ENCODE assay signal across 16 cellular contexts in the genomic region with DNA sequence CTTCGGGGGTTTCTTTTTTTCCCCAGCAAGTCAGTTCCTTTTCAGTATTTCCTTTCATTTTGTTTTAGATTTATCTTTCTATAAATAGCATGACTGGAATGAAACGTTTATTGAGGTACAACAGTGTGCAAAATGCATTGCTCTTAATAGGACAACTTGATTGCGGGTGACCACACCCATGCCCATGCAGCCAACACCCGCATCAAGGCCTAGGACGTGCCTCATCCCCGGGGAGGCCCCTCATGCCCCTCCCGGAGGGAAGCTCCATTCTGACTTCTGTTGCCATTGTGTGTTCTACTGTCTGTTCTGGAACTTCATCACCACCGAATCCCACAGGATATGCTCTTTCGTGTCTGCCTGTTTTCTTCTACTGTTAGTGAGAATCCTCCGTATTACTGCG.
A peak's percentile ranks its signal among the peaks of the same experiment; 100 is the strongest.
DNase-seq lines count a peak whose midpoint lies in the region; ATAC-seq and TF ChIP-seq lines count a peak whose summit lies in the region.
"Had no signal": no experiment of that assay in that cellular context is flagged by ENCODE, and none has a peak within 500 bp of the region (broad histone marks: within the 10 kb centered on the region; RNA-seq: fewer than 3 reads in every experiment).

No MANE protein-coding gene starts in this region.

- TF ChIP-seq POLR2A in spleen (IDR thresholded peaks at IDR 0.05) (no peak), erythroblast (IDR thresholded peaks at IDR 0.05; ENCODE audit: low read length) (no peak)

- H3K27ac ChIP-seq in BLaER1: peak overlapping the region; percentile 59
- H3K27ac ChIP-seq in HEK293 (ENCODE audit: extremely low read depth, low read depth, low read length): no peak overlapping the region
- no peak overlapping the region for H3K27ac ChIP-seq in spleen

- H3K27me3 ChIP-seq in BLaER1 (no peaks in the 10 kb centered on the region), spleen (replicated peaks in 1 of 7) (peaks cover 0 to 35% (median 0%) of the 10 kb centered on the region in 7 donors)

- no peak for TF ChIP-seq CTCF in HEK293 (tag by site-specific recombination; IDR thresholded peaks at IDR 0.05)
- TF ChIP-seq CTCF in spleen (IDR thresholded peaks at IDR 0.05 in 8 of 11, conservative IDR thresholded peaks at IDR 0.05 in 3 of 11): no peak

- DNase-seq in mesenteric fat pad (ENCODE audit: low spot score): peak; percentile 62
- peak; percentile 30 for DNase-seq in spleen
- DNase-seq in erythroblast (lab: John Stamatoyannopoulos, UW): no peak
- DNase-seq: 8988T; AML-193; C1 segment of cervical spinal cord; Calu3; CD4-positive, alpha-beta T cell; DMS 273 treated with DMSO at 0.1 percent for 48 hours; IMR-90 had no signal

- H3K4me2 ChIP-seq in BLaER1: peak overlapping the region; percentile 83

- H3K4me1 ChIP-seq in BLaER1: peaks cover 100% of the 10 kb centered on the region
- no peaks in the 10 kb centered on the region for H3K4me1 ChIP-seq in HEK293 (ENCODE audit: control insufficient read depth, insufficient read depth, low read length)
- peaks cover 0 to 18% (median 11%) of the 10 kb centered on the region in 6 donors for H3K4me1 ChIP-seq in spleen

- H3K9me3 ChIP-seq in BLaER1 (no peaks in the 10 kb centered on the region), HEK293 (ENCODE audit: control insufficient read depth, insufficient read depth, low read depth, low read length) (no peaks in the 10 kb centered on the region), spleen (no peaks in the 10 kb centered on the region)

- CTCF ChIA-PET in HEK293 (lab: Yijun Ruan, JAX): interaction anchor here (0.7 to 1.3 kb wide), 2 partner anchors 140 to 208 kb away, joined by 3 to 5 read pairs; no protein-coding TSS in a partner anchor

- 60 to 66% (median 63%) methylated on average over 11 of the region's 11 CpGs for WGBS in spleen, 5 donors

- H3K36me3 ChIP-seq in BLaER1 (no peaks in the 10 kb centered on the region), HEK293 (ENCODE audit: control insufficient read depth in 2 of 2, insufficient read depth in 1 of 2, low read length in 2 of 2) (no peaks in the 10 kb centered on the region), spleen (no peaks in the 10 kb centered on the region)

- H3K9ac ChIP-seq in BLaER1: peak overlapping the region; percentile 25; the same call in 1 of the 2 replicates

- POLR2A ChIA-PET in HEK293 (lab: Yijun Ruan, JAX): no interaction called here

- H3K4me3 ChIP-seq in BLaER1: no peak overlapping the region
- H3K4me3 ChIP-seq in HEK293 (ENCODE audit: low read depth, low read length): no peak overlapping the region
- no peak overlapping the region for H3K4me3 ChIP-seq in spleen
- H3K4me3 ChIP-seq: GM12878 had no signal

- ATAC-seq in GM21737 (IDR thresholded peaks at IDR 0.05; ENCODE audit: unreplicated experiment) (no peak), HG03439 (IDR thresholded peaks at IDR 0.05; ENCODE audit: unreplicated experiment) (no peak)
- ATAC-seq: GM12878, HCT116 had no signal

- no peaks in the 10 kb centered on the region for H4K20me1 ChIP-seq in BLaER1

- intact Hi-C loops in spleen (cut with DNase I; ENCODE audit: low total_unique reads): no loop called here

TF ChIP-seq in HEK293, 187 proteins besides CTCF, POLR2A, EP300 and RAD21:
- peak; percentile 51 for TF ChIP-seq KLF1 (tag by site-specific recombination; IDR thresholded peaks at IDR 0.05)
- TF ChIP-seq ZNF548 (tag by site-specific recombination; IDR thresholded peaks at IDR 0.05): no peak

Comparison
In these comparisons a context has a peak if more than half of its experiments do, and no peak if none do; other contexts are left out.
1. DNase-seq: peak in mesenteric fat pad (single experiment) and spleen (single experiment); none in erythroblast (0 of 2).